Comparison of ENCODE assay signal across 7 cellular contexts in genomic region chr10:97596101-97597055, GRCh38. TPM values are rescaled to one million over a fixed set of nuclear protein-coding genes. Genes with fewer than 3 reads are reported as not detected.
A peak's percentile ranks its signal among the peaks of the same experiment; 100 is the strongest.
DNase-seq lines count a peak whose midpoint lies in the region; ATAC-seq and TF ChIP-seq lines count a peak whose summit lies in the region.
"Had no signal": no experiment of that assay in that cellular context is flagged by ENCODE, and none has a peak within 500 bp of the region (broad histone marks: within the 10 kb centered on the region; RNA-seq: fewer than 3 reads in every experiment).

No MANE protein-coding gene starts in this region.

- peaks cover 0 to 31% (median 3%) of the 10 kb centered on the region in 4 donors for H3K4me1 ChIP-seq in right lobe of liver
- H3K4me1 ChIP-seq: Caco-2 had no signal

- DNase-seq in AG10803 (ENCODE audit: low read depth), result peak; percentile 78
- peak; percentile 51 for DNase-seq in amniotic stem cell (lab: John Stamatoyannopoulos, UW)
- peak in 2 of 3 donors; percentile 61 to 69 for DNase-seq in right lobe of liver
- DNase-seq in COR-L47 (lab: John Stamatoyannopoulos, UW), result no peak
- DNase-seq in stimulated activated naive CD4-positive, alpha-beta T cell (lab: John Stamatoyannopoulos, UW), result no peak
- DNase-seq: Caco-2 had no signal

- no peaks in the 10 kb centered on the region for H3K9me3 ChIP-seq in right lobe of liver
- H3K9me3 ChIP-seq: Caco-2 had no signal

- ATAC-seq in right lobe of liver (peak; percentile 82 to 93 (median 87)), GM21619 (IDR thresholded peaks at IDR 0.05; ENCODE audit: unreplicated experiment) (no peak)

- H3K4me3 ChIP-seq in AG10803 (ENCODE audit: low read length), result no peak overlapping the region
- H3K4me3 ChIP-seq in right lobe of liver, result no peak overlapping the region

- intact Hi-C loops in right lobe of liver (cut with DNase I), result no loop called here

- peak; percentile 61 for TF ChIP-seq POLR2A in right lobe of liver (IDR thresholded peaks at IDR 0.05)

- peaks cover 0 to 21% (median 0%) of the 10 kb centered on the region in 4 donors for H3K36me3 ChIP-seq in right lobe of liver

- peak overlapping the region; percentile 62 to 76 (median 64) for H3K27ac ChIP-seq in right lobe of liver

- TF ChIP-seq CTCF in AG10803 (conservative IDR thresholded peaks at IDR 0.05; ENCODE audit: low read length) (no peak; the same call in 1 of the 2 replicates), right lobe of liver (IDR thresholded peaks at IDR 0.05) (no peak)

- WGBS in right lobe of liver (ENCODE audit: insufficient coverage, low coverage, low lambda C conversion rate, missing lambda C conversion rate), result 34% methylated on average over 6 of the region's 10 CpGs

- H3K27me3 ChIP-seq in right lobe of liver, result no peaks in the 10 kb centered on the region

RNA-seq across cellular contexts. Expression of gene C10orf62, which starts 6.9 kb away (rescaled TPM):
- total RNA-seq in right lobe of liver, result 1 to 10 TPM in 5 of 6 experiments, not detected in 1; 1.2 to 4.1 (median 2.2) TPM
- total RNA-seq: Caco-2 had no signal

RNA-seq across cellular contexts. Expression of gene HOGA1, which starts 12.2 kb away (rescaled TPM):
- 10 to 100 TPM; 16.8 to 92.9 (median 36.5) TPM for total RNA-seq in right lobe of liver

RNA-seq across cellular contexts. Expression of gene ANKRD2, which starts 23.8 kb away (rescaled TPM):
- total RNA-seq in right lobe of liver, result under 1 TPM in 4 of 6 experiments, not detected in 2; 0.28 to 0.81 (median 0.50) TPM
- total RNA-seq: Caco-2 had no signal

RNA-seq across cellular contexts. Expression of gene MORN4, which starts 36.9 kb away (rescaled TPM):
- 1 to 10 TPM in 4 of 6 experiments, under 1 TPM in 2; 0.69 to 3.9 (median 1.6) TPM for total RNA-seq in right lobe of liver

RNA-seq across cellular contexts. Expression of gene PI4K2A, which starts 44.1 kb away (rescaled TPM):
- 10 to 100 TPM in 3 of 6 experiments, 1 to 10 TPM in 3; 6.2 to 18.1 (median 11.4) TPM for total RNA-seq in right lobe of liver

Comparison
In these comparisons a context has a peak if more than half of its experiments do, and no peak if none do; other contexts are left out.
1. DNase-seq: peak in AG10803 (single experiment), amniotic stem cell (single experiment) and right lobe of liver (2 of 3); none in COR-L47 (single experiment) and stimulated activated naive CD4-positive, alpha-beta T cell (0 of 6).